ENCODE assay signal across 1 cellular context in the genomic region with DNA sequence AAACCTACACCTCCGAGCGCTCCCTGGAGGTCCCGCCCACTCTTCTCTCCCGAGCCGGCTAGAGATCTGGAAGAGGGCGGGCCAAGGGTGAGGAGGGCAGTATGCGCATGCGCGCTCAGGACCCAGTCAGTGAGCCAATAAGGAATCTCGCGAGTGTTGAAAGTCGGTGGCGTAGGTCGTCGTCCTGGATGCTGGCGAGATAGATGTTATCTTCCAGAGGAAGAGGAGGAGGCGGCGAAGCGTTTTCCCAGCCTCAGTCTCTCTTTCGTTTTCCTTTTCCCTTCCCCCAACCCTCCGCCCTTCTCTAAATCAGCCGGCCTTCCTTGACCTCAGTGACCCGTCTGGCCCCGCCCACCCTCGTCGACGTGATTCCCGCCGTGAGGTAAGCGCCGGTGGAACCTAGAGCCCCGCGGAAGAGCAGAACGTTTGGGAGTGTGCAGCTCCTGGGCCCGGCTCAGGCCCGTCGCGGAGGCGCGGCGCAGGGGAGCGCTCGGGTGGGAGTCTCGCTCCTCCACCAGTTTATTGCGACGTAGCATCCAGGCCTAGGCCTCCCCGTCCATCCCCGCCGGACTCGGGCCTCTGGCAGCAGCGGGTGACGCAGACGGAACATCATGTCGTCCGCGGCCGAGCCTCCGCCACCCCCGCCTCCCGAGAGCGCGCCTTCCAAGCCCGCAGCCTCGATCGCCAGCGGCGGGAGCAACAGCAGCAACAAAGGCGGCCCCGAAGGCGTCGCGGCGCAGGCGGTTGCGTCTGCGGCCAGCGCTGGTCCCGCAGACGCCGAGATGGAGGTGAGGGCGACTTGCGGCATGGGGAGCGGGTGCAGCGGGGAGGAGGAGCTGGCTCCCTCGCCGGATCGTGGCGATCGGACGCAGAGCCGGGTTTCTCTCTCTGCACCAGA.
TF ChIP-seq lines count a peak whose summit lies in the region.

Gene SMARCA5 (plus strand): TSS at position 389 of the 898 bp plus-strand sequence. CDS start 223 bp downstream, at position 612.

TF ChIP-seq in HepG2, 621 proteins besides CTCF, POLR2A, EP300 and RAD21 (continued from another document and continues in another):
- peak; percentile 88 for TF ChIP-seq ZNF280D (CRISPR knock-in tag; IDR thresholded peaks at IDR 0.05)
- TF ChIP-seq, protein P1, sequence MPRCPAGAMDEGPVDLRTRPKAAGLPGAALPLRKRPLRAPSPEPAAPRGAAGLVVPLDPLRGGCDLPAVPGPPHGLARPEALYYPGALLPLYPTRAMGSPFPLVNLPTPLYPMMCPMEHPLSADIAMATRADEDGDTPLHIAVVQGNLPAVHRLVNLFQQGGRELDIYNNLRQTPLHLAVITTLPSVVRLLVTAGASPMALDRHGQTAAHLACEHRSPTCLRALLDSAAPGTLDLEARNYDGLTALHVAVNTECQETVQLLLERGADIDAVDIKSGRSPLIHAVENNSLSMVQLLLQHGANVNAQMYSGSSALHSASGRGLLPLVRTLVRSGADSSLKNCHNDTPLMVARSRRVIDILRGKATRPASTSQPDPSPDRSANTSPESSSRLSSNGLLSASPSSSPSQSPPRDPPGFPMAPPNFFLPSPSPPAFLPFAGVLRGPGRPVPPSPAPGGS (CRISPR knock-in tag; IDR thresholded peaks at IDR 0.05), result peak; percentile 76; the same call in 1 of the 2 replicates
- peak; percentile 34; the same call in 1 of the 2 replicates for TF ChIP-seq ARNTL (CRISPR knock-in tag; IDR thresholded peaks at IDR 0.05)
- peak; percentile 84 for TF ChIP-seq KDM2A (CRISPR knock-in tag; IDR thresholded peaks at IDR 0.05; ENCODE audit: borderline replicate concordance, low read depth)
- TF ChIP-seq ZNF564 (CRISPR knock-in tag; IDR thresholded peaks at IDR 0.05), result peak; percentile 90; the same call in 1 of the 2 replicates
- peak; percentile 73; the same call in 1 of the 2 replicates for TF ChIP-seq ZNF335 (CRISPR knock-in tag; IDR thresholded peaks at IDR 0.05)
- TF ChIP-seq ELK4 (CRISPR knock-in tag; IDR thresholded peaks at IDR 0.05; ENCODE audit: borderline replicate concordance), result no peak
- TF ChIP-seq PAF1 (CRISPR knock-in tag; IDR thresholded peaks at IDR 0.05), result no peak
- peak; percentile 54; the same call in 1 of the 2 replicates for TF ChIP-seq CAMTA2 (CRISPR knock-in tag; IDR thresholded peaks at IDR 0.05; ENCODE audit: borderline replicate concordance)
- peak; percentile 95 for TF ChIP-seq ZMYM4 (CRISPR knock-in tag; IDR thresholded peaks at IDR 0.05)
- no peak for TF ChIP-seq STAT5B (CRISPR knock-in tag; IDR thresholded peaks at IDR 0.05)
- TF ChIP-seq, protein P2, sequence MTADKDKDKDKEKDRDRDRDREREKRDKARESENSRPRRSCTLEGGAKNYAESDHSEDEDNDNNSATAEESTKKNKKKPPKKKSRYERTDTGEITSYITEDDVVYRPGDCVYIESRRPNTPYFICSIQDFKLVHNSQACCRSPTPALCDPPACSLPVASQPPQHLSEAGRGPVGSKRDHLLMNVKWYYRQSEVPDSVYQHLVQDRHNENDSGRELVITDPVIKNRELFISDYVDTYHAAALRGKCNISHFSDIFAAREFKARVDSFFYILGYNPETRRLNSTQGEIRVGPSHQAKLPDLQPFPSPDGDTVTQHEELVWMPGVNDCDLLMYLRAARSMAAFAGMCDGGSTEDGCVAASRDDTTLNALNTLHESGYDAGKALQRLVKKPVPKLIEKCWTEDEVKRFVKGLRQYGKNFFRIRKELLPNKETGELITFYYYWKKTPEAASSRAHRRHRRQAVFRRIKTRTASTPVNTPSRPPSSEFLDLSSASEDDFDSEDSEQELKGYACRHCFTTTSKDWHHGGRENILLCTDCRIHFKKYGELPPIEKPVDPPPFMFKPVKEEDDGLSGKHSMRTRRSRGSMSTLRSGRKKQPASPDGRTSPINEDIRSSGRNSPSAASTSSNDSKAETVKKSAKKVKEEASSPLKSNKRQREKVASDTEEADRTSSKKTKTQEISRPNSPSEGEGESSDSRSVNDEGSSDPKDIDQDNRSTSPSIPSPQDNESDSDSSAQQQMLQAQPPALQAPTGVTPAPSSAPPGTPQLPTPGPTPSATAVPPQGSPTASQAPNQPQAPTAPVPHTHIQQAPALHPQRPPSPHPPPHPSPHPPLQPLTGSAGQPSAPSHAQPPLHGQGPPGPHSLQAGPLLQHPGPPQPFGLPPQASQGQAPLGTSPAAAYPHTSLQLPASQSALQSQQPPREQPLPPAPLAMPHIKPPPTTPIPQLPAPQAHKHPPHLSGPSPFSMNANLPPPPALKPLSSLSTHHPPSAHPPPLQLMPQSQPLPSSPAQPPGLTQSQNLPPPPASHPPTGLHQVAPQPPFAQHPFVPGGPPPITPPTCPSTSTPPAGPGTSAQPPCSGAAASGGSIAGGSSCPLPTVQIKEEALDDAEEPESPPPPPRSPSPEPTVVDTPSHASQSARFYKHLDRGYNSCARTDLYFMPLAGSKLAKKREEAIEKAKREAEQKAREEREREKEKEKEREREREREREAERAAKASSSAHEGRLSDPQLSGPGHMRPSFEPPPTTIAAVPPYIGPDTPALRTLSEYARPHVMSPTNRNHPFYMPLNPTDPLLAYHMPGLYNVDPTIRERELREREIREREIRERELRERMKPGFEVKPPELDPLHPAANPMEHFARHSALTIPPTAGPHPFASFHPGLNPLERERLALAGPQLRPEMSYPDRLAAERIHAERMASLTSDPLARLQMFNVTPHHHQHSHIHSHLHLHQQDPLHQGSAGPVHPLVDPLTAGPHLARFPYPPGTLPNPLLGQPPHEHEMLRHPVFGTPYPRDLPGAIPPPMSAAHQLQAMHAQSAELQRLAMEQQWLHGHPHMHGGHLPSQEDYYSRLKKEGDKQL (CRISPR knock-in tag; IDR thresholded peaks at IDR 0.05; ENCODE audit: low read depth), result no peak
- TF ChIP-seq ZBTB3 (CRISPR knock-in tag; IDR thresholded peaks at IDR 0.05; ENCODE audit: borderline replicate concordance, low read depth), result no peak
- TF ChIP-seq ZBTB42 (CRISPR knock-in tag; IDR thresholded peaks at IDR 0.05), result no peak
- TF ChIP-seq ONECUT2 (CRISPR knock-in tag; IDR thresholded peaks at IDR 0.05), result no peak
- TF ChIP-seq FOXK2 (IDR thresholded peaks at IDR 0.05), result no peak
- TF ChIP-seq GABPB1 (CRISPR knock-in tag; IDR thresholded peaks at IDR 0.05), result peak; percentile 82; the same call in 1 of the 2 replicates
- TF ChIP-seq, protein P3, sequence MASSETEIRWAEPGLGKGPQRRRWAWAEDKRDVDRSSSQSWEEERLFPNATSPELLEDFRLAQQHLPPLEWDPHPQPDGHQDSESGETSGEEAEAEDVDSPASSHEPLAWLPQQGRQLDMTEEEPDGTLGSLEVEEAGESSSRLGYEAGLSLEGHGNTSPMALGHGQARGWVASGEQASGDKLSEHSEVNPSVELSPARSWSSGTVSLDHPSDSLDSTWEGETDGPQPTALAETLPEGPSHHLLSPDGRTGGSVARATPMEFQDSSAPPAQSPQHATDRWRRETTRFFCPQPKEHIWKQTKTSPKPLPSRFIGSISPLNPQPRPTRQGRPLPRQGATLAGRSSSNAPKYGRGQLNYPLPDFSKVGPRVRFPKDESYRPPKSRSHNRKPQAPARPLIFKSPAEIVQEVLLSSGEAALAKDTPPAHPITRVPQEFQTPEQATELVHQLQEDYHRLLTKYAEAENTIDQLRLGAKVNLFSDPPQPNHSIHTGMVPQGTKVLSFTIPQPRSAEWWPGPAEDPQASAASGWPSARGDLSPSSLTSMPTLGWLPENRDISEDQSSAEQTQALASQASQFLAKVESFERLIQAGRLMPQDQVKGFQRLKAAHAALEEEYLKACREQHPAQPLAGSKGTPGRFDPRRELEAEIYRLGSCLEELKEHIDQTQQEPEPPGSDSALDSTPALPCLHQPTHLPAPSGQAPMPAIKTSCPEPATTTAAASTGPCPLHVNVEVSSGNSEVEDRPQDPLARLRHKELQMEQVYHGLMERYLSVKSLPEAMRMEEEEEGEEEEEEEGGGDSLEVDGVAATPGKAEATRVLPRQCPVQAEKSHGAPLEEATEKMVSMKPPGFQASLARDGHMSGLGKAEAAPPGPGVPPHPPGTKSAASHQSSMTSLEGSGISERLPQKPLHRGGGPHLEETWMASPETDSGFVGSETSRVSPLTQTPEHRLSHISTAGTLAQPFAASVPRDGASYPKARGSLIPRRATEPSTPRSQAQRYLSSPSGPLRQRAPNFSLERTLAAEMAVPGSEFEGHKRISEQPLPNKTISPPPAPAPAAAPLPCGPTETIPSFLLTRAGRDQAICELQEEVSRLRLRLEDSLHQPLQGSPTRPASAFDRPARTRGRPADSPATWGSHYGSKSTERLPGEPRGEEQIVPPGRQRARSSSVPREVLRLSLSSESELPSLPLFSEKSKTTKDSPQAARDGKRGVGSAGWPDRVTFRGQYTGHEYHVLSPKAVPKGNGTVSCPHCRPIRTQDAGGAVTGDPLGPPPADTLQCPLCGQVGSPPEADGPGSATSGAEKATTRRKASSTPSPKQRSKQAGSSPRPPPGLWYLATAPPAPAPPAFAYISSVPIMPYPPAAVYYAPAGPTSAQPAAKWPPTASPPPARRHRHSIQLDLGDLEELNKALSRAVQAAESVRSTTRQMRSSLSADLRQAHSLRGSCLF (CRISPR knock-in tag; IDR thresholded peaks at IDR 0.05; ENCODE audit: borderline replicate concordance), result no peak
- TF ChIP-seq KLF15 (CRISPR knock-in tag; IDR thresholded peaks at IDR 0.05; ENCODE audit: borderline replicate concordance), result no peak
- peak; percentile 66; the same call in 1 of the 2 replicates for TF ChIP-seq ZNF598 (CRISPR knock-in tag; IDR thresholded peaks at IDR 0.05; ENCODE audit: borderline replicate concordance)
- 0 out of 2 replicates have a peak, but pooled peaks have one; percentile 54 for TF ChIP-seq ZC3H4 (CRISPR knock-in tag; IDR thresholded peaks at IDR 0.05; ENCODE audit: borderline replicate concordance)
- no peak for TF ChIP-seq ZNF576 (CRISPR knock-in tag; IDR thresholded peaks at IDR 0.05)
- TF ChIP-seq ZSCAN25 (CRISPR knock-in tag; IDR thresholded peaks at IDR 0.05), result no peak
- peak; percentile 87; the same call in 1 of the 2 replicates for TF ChIP-seq ZNF225 (CRISPR knock-in tag; IDR thresholded peaks at IDR 0.05)
- TF ChIP-seq ZNF878 (CRISPR knock-in tag; IDR thresholded peaks at IDR 0.05), result 0 out of 2 replicates have a peak, but pooled peaks have one; percentile 58
- TF ChIP-seq, protein P4, sequence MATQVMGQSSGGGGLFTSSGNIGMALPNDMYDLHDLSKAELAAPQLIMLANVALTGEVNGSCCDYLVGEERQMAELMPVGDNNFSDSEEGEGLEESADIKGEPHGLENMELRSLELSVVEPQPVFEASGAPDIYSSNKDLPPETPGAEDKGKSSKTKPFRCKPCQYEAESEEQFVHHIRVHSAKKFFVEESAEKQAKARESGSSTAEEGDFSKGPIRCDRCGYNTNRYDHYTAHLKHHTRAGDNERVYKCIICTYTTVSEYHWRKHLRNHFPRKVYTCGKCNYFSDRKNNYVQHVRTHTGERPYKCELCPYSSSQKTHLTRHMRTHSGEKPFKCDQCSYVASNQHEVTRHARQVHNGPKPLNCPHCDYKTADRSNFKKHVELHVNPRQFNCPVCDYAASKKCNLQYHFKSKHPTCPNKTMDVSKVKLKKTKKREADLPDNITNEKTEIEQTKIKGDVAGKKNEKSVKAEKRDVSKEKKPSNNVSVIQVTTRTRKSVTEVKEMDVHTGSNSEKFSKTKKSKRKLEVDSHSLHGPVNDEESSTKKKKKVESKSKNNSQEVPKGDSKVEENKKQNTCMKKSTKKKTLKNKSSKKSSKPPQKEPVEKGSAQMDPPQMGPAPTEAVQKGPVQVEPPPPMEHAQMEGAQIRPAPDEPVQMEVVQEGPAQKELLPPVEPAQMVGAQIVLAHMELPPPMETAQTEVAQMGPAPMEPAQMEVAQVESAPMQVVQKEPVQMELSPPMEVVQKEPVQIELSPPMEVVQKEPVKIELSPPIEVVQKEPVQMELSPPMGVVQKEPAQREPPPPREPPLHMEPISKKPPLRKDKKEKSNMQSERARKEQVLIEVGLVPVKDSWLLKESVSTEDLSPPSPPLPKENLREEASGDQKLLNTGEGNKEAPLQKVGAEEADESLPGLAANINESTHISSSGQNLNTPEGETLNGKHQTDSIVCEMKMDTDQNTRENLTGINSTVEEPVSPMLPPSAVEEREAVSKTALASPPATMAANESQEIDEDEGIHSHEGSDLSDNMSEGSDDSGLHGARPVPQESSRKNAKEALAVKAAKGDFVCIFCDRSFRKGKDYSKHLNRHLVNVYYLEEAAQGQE (IDR thresholded peaks at IDR 0.05; ENCODE audit: borderline replicate concordance in 1 of 2, low read depth in 1 of 2, low read length in 2 of 2), result no peak; a peak in 1 of 4 replicates
- no peak for TF ChIP-seq NCOA5 (CRISPR knock-in tag; IDR thresholded peaks at IDR 0.05)
- TF ChIP-seq ZFYVE20 (CRISPR knock-in tag; IDR thresholded peaks at IDR 0.05; ENCODE audit: borderline replicate concordance, low read depth), result no peak
- no peak for TF ChIP-seq KDM1A (CRISPR knock-in tag; IDR thresholded peaks at IDR 0.05)
- no peak for TF ChIP-seq ZNF329 (CRISPR knock-in tag; IDR thresholded peaks at IDR 0.05; ENCODE audit: low read depth)
- no peak for TF ChIP-seq RARA (CRISPR knock-in tag; IDR thresholded peaks at IDR 0.05)
- TF ChIP-seq POLR2AphosphoS2 (IDR thresholded peaks at IDR 0.05; ENCODE audit: low read depth, low read length), result no peak
- no peak for TF ChIP-seq JUN (CRISPR knock-in tag; IDR thresholded peaks at IDR 0.05)
